In the genomic region with DNA sequence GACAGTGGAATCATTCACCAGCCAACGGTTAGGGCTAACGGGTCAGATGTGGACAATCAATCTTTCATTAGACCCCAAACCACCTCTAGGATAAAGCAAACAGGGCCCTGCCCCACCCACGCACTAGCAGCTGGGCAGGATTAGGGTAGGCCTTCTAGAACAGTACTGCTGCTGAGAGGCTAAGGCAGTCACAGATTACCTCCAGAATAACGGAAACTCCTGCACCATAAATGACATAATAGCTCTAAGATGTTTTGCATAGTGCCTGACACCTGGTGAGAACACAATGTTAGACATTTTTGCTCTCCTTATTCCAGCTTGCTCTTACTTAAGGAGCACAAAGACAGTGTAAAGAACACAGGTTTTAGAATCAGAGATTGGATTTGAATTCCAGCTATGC, we compare ENCODE assay signal across 10 cellular contexts.
A peak's percentile ranks its signal among the peaks of the same experiment; 100 is the strongest.
DNase-seq lines count a peak whose midpoint lies in the region; ATAC-seq and TF ChIP-seq lines count a peak whose summit lies in the region.
"Had no signal": no experiment of that assay in that cellular context is flagged by ENCODE, and none has a peak within 500 bp of the region (broad histone marks: within the 10 kb centered on the region; RNA-seq: fewer than 3 reads in every experiment).

No MANE protein-coding gene starts in this region.

- H4K20me1 ChIP-seq in OCI-LY1 (ENCODE audit: insufficient read depth, low read length) = no peaks in the 10 kb centered on the region

- no peaks in the 10 kb centered on the region for H3K79me2 ChIP-seq in OCI-LY1 (ENCODE audit: insufficient read depth, low read length)

- no peaks in the 10 kb centered on the region for H3K27me3 ChIP-seq in OCI-LY1 (ENCODE audit: insufficient read depth, low read length)

- H2AFZ ChIP-seq in OCI-LY1 (ENCODE audit: low read length) = no peak overlapping the region

- H3K9me3 ChIP-seq in OCI-LY1 (ENCODE audit: low read length) = no peaks in the 10 kb centered on the region
- H3K9me3 ChIP-seq: mucosa of descending colon had no signal

- ATAC-seq in GM18505 (IDR thresholded peaks at IDR 0.05; ENCODE audit: unreplicated experiment) (peak; percentile 36), GM21529 (IDR thresholded peaks at IDR 0.05; ENCODE audit: unreplicated experiment) (peak; percentile 54)

- no peak for TF ChIP-seq POLR2A in GM18505 (IDR thresholded peaks at IDR 0.05; ENCODE audit: borderline replicate concordance, extremely low read depth, insufficient read depth, insufficient read length)

- TF ChIP-seq CTCF in OCI-LY1 (IDR thresholded peaks at IDR 0.05; ENCODE audit: low read length) = no peak

- peaks cover 23% of the 10 kb centered on the region for H3K4me1 ChIP-seq in OCI-LY1 (ENCODE audit: insufficient read depth, low read length, severe bottlenecking)

- H3K9ac ChIP-seq in OCI-LY1 (ENCODE audit: low read length) = no peak overlapping the region; the same call in 1 of the 2 replicates

- H3F3A ChIP-seq in OCI-LY1 (ENCODE audit: insufficient read depth, low read length) = no peaks in the 10 kb centered on the region

- peak overlapping the region; percentile 56 for H3K4me3 ChIP-seq in OCI-LY1 (ENCODE audit: low read depth, low read length, poor library complexity, severe bottlenecking)

- DNase-seq in left kidney (ENCODE audit: low read depth, low spot score) (peak; percentile 48), T1000 (lab: John Stamatoyannopoulos, UW) (no peak), UCSD-AML1 (lab: John Stamatoyannopoulos, UW; ENCODE audit: unreplicated experiment) (no peak), foreskin melanocyte (no peak)
- no peak for DNase-seq in effector CD8-positive, alpha-beta T cell (lab: John Stamatoyannopoulos, UW)
- DNase-seq: NCI-H1417 had no signal

- H3K9me2 ChIP-seq in OCI-LY1 (ENCODE audit: low read depth, low read length) = no peaks in the 10 kb centered on the region

- peak overlapping the region; percentile 76 for H3K27ac ChIP-seq in OCI-LY1 (ENCODE audit: low read depth, low read length, poor library complexity, severe bottlenecking)

- H3K4me2 ChIP-seq in OCI-LY1 (ENCODE audit: low read length) = peak overlapping the region; percentile 63

- H3K36me3 ChIP-seq in OCI-LY1 (ENCODE audit: insufficient read depth, low read length) = no peaks in the 10 kb centered on the region
